In the genomic region with DNA sequence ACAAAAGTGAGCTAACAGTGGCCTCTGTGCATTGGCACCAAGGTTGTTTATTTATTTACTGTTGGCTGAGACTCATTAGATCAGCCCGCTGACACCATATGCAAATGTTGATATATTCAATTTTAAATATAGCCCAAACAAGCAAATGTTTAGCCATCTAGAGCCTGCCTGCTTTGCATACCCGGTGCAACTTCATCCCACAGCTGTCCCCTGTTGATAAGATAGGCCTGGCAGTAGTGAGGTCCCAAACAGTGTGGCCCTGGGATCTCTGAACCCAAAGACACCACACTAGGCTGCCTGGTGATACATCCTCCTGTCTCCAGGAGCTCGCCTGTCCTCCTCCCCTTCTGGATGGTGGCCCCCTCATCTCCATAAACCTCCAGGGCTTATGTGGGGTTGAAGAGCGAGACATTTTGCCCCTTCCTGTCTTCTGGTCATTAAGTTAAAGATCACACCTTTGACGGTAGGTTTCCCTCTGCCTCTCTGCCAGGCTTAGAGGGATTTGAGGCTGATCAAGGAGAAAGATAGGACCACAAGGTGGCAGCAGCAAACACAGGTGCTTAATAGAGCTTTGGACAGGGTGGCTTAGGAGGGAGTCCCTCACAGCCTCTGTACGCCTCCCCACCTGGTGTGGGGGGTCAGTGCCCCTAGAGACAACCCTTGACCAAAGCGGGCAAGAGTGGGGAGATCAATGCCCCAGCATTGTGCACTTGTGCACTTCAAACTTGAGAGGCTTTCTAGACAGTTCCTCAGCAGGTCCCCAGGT, we compare ENCODE assay signal across 8 cellular contexts.
DNase-seq lines count a peak whose midpoint lies in the region; ATAC-seq and TF ChIP-seq lines count a peak whose summit lies in the region.

No MANE protein-coding gene starts in this region.

- ATAC-seq in GM18511 (IDR thresholded peaks at IDR 0.05; ENCODE audit: unreplicated experiment) (peak; percentile 72), GM19455 (IDR thresholded peaks at IDR 0.05; ENCODE audit: unreplicated experiment) (no peak)
- ATAC-seq in stimulated activated naive CD8-positive, alpha-beta T cell treated with anti-CD3 and anti-CD28 coated beads, Interleukin-15, Interleukin-2, amounts not matched to agents 100 U/mL and 50 U/mL, for 24 hours, result peak; percentile 40

- peak; percentile 50 for TF ChIP-seq CTCF in AG10803 (conservative IDR thresholded peaks at IDR 0.05; ENCODE audit: low read length)

- in situ Hi-C loops in KBM-7 (cut with MboI; ENCODE audit: low pct_unique_long_range_greater_than_20kb, low sequenced_read_pairs), result no loop called here

- DNase-seq in AG10803 (ENCODE audit: low read depth) (peak; percentile 13), KBM-7 (peak; percentile 26), germinal center (ENCODE audit: low spot score) (peak; percentile 52), NCI-H2227 treated with DMSO at 0.1 percent for 48 hours (lab: John Stamatoyannopoulos, UW) (no peak)
- peak; percentile 31 for DNase-seq in activated CD4-positive, alpha-beta T cell treated with anti-CD3 and anti-CD28 coated beads, Interleukin-2, amount 50 U/mL, for 1 hour
- DNase-seq in stimulated activated naive CD8-positive, alpha-beta T cell treated with anti-CD3 and anti-CD28 coated beads, Interleukin-15, Interleukin-2, amounts not matched to agents 100 U/mL and 50 U/mL, for 24 hours, result peak; percentile 18

- H3K4me3 ChIP-seq in AG10803 (ENCODE audit: low read length), result no peak overlapping the region
